In the genomic region with DNA sequence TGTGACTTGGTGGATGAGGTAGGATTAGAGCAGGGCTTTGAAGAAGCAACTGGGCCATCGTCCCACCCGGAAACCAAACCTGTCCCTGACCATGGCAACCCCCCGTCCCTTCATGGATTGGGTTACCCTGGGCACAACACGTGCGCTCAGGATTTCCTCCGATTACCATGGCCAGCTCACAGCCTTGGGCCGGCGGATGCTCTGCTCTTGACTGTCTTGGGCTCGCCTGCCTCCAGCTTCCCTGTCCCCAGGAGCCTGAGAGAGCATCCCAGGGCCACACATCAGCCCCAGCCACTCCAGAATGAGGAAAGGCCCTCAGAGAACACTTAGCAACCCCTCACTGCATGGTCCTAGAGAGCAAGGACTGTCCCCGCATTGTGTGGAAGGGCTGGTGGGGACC, we compare ENCODE assay signal across 16 cellular contexts. TPM values are rescaled to one million over a fixed set of nuclear protein-coding genes. Genes with fewer than 3 reads are reported as not detected.
DNase-seq lines count a peak whose midpoint lies in the region; ATAC-seq and TF ChIP-seq lines count a peak whose summit lies in the region.
"Had no signal": no experiment of that assay in that cellular context is flagged by ENCODE, and none has a peak within 500 bp of the region (broad histone marks: within the 10 kb centered on the region; RNA-seq: fewer than 3 reads in every experiment).

No MANE protein-coding gene starts in this region.

- DNase-seq in left ventricle myocardium superior (peak; percentile 21), right atrium auricular region (ENCODE audit: low spot score) (no peak), osteoblast (ENCODE audit: insufficient read length, low spot score, missing footprints) (peak; percentile 75), NCI-H1436 treated with DMSO at 0.1 percent for 48 hours (lab: John Stamatoyannopoulos, UW) (no peak)
- no peak for DNase-seq in effector memory CD8-positive, alpha-beta T cell
- DNase-seq: 8988T; AML-193; C1 segment of cervical spinal cord; CD4-positive, alpha-beta T cell; DMS153; GDM1; GOT3 had no signal

- no peak overlapping the region for H3K4me3 Mint-ChIP-seq in effector memory CD8-positive, alpha-beta T cell
- H3K4me3 Mint-ChIP-seq: CD4-positive, alpha-beta T cell had no signal

- H3K4me1 ChIP-seq in right atrium auricular region: peaks cover 0 to 20% of the 10 kb centered on the region in 2 donors
- peaks cover 12% of the 10 kb centered on the region for H3K4me1 ChIP-seq in osteoblast (ENCODE audit: insufficient read depth, low read length)
- H3K4me1 ChIP-seq: HAP-1 had no signal

- no peak overlapping the region for H3K4me2 ChIP-seq in osteoblast (ENCODE audit: insufficient read depth, low read length)

- H3K4me3 ChIP-seq in right atrium auricular region (no peak overlapping the region), osteoblast (ENCODE audit: insufficient read depth, low read length) (no peak overlapping the region)
- H3K4me3 ChIP-seq: HAP-1, K562 had no signal

- no peaks in the 10 kb centered on the region for H3K9me3 Mint-ChIP-seq in effector memory CD8-positive, alpha-beta T cell
- H3K9me3 Mint-ChIP-seq: CD4-positive, alpha-beta T cell had no signal

- ATAC-seq in left ventricle myocardium superior (no peak), HG03135 (IDR thresholded peaks at IDR 0.05; ENCODE audit: unreplicated experiment) (no peak), HG02840 (IDR thresholded peaks at IDR 0.05; ENCODE audit: low FRiP score, unreplicated experiment) (no peak)
- no peak for ATAC-seq in effector memory CD8-positive, alpha-beta T cell (replicated peaks)
- ATAC-seq: K562 had no signal

- H3K27ac ChIP-seq in right atrium auricular region (no peak overlapping the region), osteoblast (ENCODE audit: low read depth, low read length) (no peak overlapping the region)

- peaks cover 17% of the 10 kb centered on the region for H3K36me3 Mint-ChIP-seq in effector memory CD8-positive, alpha-beta T cell (ENCODE audit: insufficient read depth)

- intact Hi-C loops in left ventricle myocardium superior (cut with micrococcal nuclease): no loop called here

- no peaks in the 10 kb centered on the region for H3K9me3 ChIP-seq in right atrium auricular region
- no peaks in the 10 kb centered on the region for H3K9me3 ChIP-seq in osteoblast (ENCODE audit: low read depth, low read length)
- H3K9me3 ChIP-seq: HAP-1 had no signal

- H3K27me3 ChIP-seq in right atrium auricular region: no peaks in the 10 kb centered on the region
- peaks cover 5% of the 10 kb centered on the region for H3K27me3 ChIP-seq in osteoblast (ENCODE audit: insufficient read depth, low read length)

- H3K36me3 ChIP-seq in right atrium auricular region (no peaks in the 10 kb centered on the region), osteoblast (ENCODE audit: insufficient read depth, low read length) (no peaks in the 10 kb centered on the region)
- H3K36me3 ChIP-seq: HAP-1 had no signal

- no peak overlapping the region for H2AFZ ChIP-seq in osteoblast (ENCODE audit: low read length)

- no peak for TF ChIP-seq CTCF in right atrium auricular region (IDR thresholded peaks at IDR 0.05)
- TF ChIP-seq CTCF in osteoblast (IDR thresholded peaks at IDR 0.05; ENCODE audit: extremely low read depth, low read depth, low read length): no peak

- H4K20me1 ChIP-seq in osteoblast (ENCODE audit: insufficient read depth, low read length): no peaks in the 10 kb centered on the region

- no peaks in the 10 kb centered on the region for H3K79me2 ChIP-seq in osteoblast (ENCODE audit: insufficient read depth, low read length)

- peaks cover 35 to 54% of the 10 kb centered on the region in 2 donors for H3K4me1 Mint-ChIP-seq in effector memory CD8-positive, alpha-beta T cell (ENCODE audit: low read depth in 2 of 2)

- H3K27ac Mint-ChIP-seq in effector memory CD8-positive, alpha-beta T cell: peak overlapping the region; percentile 85 to 87

- H3K27me3 Mint-ChIP-seq in effector memory CD8-positive, alpha-beta T cell: no peaks in the 10 kb centered on the region
- H3K27me3 Mint-ChIP-seq: CD4-positive, alpha-beta T cell had no signal

RNA-seq across cellular contexts. Expression of a gene that starts 22.8 kb away (rescaled TPM):
- total RNA-seq in left ventricle myocardium superior: 4.6 TPM
- total RNA-seq in right atrium auricular region: 1 to 10 TPM; 1.4 to 5.0 TPM
- total RNA-seq in osteoblast: under 0.01 TPM in 2 replicates

RNA-seq across cellular contexts. Expression of a gene that starts 48.2 kb away (rescaled TPM):
- total RNA-seq in left ventricle myocardium superior (not detected), right atrium auricular region (not detected), osteoblast (0.88 TPM in 1 of 2 replicates, not detected in the other)
- total RNA-seq: CD4-positive, alpha-beta T cell; K562 had no signal

Comparison
In these comparisons a context has a peak if more than half of its experiments do, and no peak if none do; other contexts are left out.
1. DNase-seq: peak in left ventricle myocardium superior (single experiment) and osteoblast (single experiment); none in right atrium auricular region (single experiment), effector memory CD8-positive, alpha-beta T cell (0 of 3) and NCI-H1436 treated with DMSO at 0.1 percent for 48 hours (single experiment).